Comparison of ENCODE assay signal across 2 cellular contexts in the genomic region with DNA sequence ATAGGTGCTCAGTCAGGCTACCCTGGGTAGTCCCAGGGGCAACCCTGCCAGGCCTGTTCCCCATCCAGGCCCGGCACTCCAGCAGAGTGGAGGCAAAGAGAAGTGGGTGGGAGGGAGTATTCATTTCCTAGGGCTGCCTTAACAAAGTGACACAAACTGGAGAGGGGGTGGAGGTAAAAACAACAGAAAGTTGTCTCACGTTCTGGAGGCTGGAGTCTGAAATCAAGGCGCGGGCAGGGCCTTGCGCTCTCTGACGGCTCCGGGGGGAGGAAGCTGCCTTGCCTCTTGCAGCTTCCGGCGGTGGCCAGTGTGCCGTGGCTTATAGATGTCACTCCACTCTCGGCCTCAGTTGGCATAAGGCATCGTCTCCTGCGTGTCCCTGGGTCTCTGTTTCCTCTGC.
TF ChIP-seq lines count a peak whose summit lies in the region.

No MANE protein-coding gene starts in this region.

TF ChIP-seq in IMR-90, 13 proteins besides CTCF, POLR2A, EP300 and RAD21 (continued from another document):
- TF ChIP-seq MAZ (IDR thresholded peaks at IDR 0.05; ENCODE audit: borderline replicate concordance, low read depth, low read length) = no peak
- no peak for TF ChIP-seq RCOR1 (IDR thresholded peaks at IDR 0.05; ENCODE audit: insufficient replicate concordance, low read length)
- TF ChIP-seq FOS (IDR thresholded peaks at IDR 0.05; ENCODE audit: low read depth, low read length) = no peak
- TF ChIP-seq NFE2L2 (IDR thresholded peaks at IDR 0.05; ENCODE audit: low read depth, low read length) = no peak
- no peak for TF ChIP-seq CEBPB (IDR thresholded peaks at IDR 0.05; ENCODE audit: low read depth, low read length)
- TF ChIP-seq BHLHE40 (IDR thresholded peaks at IDR 0.05; ENCODE audit: low read depth, low read length) = no peak
- TF ChIP-seq CHD1 (IDR thresholded peaks at IDR 0.05; ENCODE audit: low read depth, low read length) = no peak
- TF ChIP-seq RFX5 (IDR thresholded peaks at IDR 0.05; ENCODE audit: low read depth, low read length) = no peak
- TF ChIP-seq, protein P1, sequence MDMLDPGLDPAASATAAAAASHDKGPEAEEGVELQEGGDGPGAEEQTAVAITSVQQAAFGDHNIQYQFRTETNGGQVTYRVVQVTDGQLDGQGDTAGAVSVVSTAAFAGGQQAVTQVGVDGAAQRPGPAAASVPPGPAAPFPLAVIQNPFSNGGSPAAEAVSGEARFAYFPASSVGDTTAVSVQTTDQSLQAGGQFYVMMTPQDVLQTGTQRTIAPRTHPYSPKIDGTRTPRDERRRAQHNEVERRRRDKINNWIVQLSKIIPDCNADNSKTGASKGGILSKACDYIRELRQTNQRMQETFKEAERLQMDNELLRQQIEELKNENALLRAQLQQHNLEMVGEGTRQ (IDR thresholded peaks at IDR 0.05; ENCODE audit: low read depth, low read length) = no peak
- no peak for TF ChIP-seq MAFK (IDR thresholded peaks at IDR 0.05; ENCODE audit: low read depth, low read length)
- no peak for TF ChIP-seq SMC3 (IDR thresholded peaks at IDR 0.05; ENCODE audit: low read depth, low read length)

TF ChIP-seq in SK-N-SH, 30 proteins besides CTCF, POLR2A, EP300 and RAD21 (continued from another document):
- TF ChIP-seq, protein P2, sequence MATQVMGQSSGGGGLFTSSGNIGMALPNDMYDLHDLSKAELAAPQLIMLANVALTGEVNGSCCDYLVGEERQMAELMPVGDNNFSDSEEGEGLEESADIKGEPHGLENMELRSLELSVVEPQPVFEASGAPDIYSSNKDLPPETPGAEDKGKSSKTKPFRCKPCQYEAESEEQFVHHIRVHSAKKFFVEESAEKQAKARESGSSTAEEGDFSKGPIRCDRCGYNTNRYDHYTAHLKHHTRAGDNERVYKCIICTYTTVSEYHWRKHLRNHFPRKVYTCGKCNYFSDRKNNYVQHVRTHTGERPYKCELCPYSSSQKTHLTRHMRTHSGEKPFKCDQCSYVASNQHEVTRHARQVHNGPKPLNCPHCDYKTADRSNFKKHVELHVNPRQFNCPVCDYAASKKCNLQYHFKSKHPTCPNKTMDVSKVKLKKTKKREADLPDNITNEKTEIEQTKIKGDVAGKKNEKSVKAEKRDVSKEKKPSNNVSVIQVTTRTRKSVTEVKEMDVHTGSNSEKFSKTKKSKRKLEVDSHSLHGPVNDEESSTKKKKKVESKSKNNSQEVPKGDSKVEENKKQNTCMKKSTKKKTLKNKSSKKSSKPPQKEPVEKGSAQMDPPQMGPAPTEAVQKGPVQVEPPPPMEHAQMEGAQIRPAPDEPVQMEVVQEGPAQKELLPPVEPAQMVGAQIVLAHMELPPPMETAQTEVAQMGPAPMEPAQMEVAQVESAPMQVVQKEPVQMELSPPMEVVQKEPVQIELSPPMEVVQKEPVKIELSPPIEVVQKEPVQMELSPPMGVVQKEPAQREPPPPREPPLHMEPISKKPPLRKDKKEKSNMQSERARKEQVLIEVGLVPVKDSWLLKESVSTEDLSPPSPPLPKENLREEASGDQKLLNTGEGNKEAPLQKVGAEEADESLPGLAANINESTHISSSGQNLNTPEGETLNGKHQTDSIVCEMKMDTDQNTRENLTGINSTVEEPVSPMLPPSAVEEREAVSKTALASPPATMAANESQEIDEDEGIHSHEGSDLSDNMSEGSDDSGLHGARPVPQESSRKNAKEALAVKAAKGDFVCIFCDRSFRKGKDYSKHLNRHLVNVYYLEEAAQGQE (IDR thresholded peaks at IDR 0.05; ENCODE audit: low read depth, low read length) = no peak
- TF ChIP-seq TCF12 (IDR thresholded peaks at IDR 0.05) (no peak), RXRA (IDR thresholded peaks at IDR 0.05; ENCODE audit: borderline replicate concordance, low read depth) (no peak), TAF1 (IDR thresholded peaks at IDR 0.05; ENCODE audit: borderline replicate concordance, low read depth, low read length) (no peak), POLR2AphosphoS5 (IDR thresholded peaks at IDR 0.05; ENCODE audit: low read depth, low read length) (no peak), JUND (IDR thresholded peaks at IDR 0.05) (no peak), SMC3 (IDR thresholded peaks at IDR 0.05; ENCODE audit: low read depth, low read length) (no peak), MXI1 (IDR thresholded peaks at IDR 0.05; ENCODE audit: low read depth, low read length) (no peak), ELF1 (IDR thresholded peaks at IDR 0.05) (no peak), CHD2 (IDR thresholded peaks at IDR 0.05; ENCODE audit: low read length, partially characterized antibody) (no peak), FOXJ3 (CRISPR knock-in tag; IDR thresholded peaks at IDR 0.05) (no peak), NFIC (IDR thresholded peaks at IDR 0.05; ENCODE audit: borderline replicate concordance) (no peak), TEAD4 (IDR thresholded peaks at IDR 0.05; ENCODE audit: borderline replicate concordance, insufficient read depth) (no peak)
- TF ChIP-seq, protein P3, sequence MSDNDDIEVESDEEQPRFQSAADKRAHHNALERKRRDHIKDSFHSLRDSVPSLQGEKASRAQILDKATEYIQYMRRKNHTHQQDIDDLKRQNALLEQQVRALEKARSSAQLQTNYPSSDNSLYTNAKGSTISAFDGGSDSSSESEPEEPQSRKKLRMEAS (IDR thresholded peaks at IDR 0.05; ENCODE audit: low read depth) = no peak
